1 cellular context compared by ENCODE assay signal in the genomic region with DNA sequence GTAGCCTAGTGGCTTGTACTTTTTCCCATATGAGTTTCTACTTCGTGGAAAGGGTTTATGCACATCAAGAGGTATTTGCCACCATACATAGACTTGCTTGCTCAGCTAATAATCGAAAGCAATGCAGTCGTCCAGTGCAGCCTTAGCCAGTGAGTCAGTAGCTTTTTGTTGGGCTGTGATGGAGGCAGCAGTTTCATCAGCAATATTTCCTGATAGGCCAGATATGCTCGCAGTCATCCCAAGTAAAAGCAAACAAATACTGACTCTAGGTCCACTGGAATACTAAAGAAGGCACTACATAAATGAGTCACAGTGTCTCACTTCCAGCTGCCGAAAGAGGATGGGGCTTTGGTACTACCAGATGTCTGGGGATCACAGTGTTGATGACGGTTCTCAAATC.
TF ChIP-seq lines count a peak whose summit lies in the region.

No MANE protein-coding gene starts in this region.

TF ChIP-seq in SK-N-SH, 30 proteins besides CTCF, POLR2A, EP300 and RAD21 (continued from another document):
- TF ChIP-seq, protein P1, sequence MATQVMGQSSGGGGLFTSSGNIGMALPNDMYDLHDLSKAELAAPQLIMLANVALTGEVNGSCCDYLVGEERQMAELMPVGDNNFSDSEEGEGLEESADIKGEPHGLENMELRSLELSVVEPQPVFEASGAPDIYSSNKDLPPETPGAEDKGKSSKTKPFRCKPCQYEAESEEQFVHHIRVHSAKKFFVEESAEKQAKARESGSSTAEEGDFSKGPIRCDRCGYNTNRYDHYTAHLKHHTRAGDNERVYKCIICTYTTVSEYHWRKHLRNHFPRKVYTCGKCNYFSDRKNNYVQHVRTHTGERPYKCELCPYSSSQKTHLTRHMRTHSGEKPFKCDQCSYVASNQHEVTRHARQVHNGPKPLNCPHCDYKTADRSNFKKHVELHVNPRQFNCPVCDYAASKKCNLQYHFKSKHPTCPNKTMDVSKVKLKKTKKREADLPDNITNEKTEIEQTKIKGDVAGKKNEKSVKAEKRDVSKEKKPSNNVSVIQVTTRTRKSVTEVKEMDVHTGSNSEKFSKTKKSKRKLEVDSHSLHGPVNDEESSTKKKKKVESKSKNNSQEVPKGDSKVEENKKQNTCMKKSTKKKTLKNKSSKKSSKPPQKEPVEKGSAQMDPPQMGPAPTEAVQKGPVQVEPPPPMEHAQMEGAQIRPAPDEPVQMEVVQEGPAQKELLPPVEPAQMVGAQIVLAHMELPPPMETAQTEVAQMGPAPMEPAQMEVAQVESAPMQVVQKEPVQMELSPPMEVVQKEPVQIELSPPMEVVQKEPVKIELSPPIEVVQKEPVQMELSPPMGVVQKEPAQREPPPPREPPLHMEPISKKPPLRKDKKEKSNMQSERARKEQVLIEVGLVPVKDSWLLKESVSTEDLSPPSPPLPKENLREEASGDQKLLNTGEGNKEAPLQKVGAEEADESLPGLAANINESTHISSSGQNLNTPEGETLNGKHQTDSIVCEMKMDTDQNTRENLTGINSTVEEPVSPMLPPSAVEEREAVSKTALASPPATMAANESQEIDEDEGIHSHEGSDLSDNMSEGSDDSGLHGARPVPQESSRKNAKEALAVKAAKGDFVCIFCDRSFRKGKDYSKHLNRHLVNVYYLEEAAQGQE (IDR thresholded peaks at IDR 0.05; ENCODE audit: low read depth, low read length): no peak
- TF ChIP-seq FOSL2 (IDR thresholded peaks at IDR 0.05; ENCODE audit: borderline replicate concordance, low read depth) (no peak), GABPA (IDR thresholded peaks at IDR 0.05; ENCODE audit: low read depth) (no peak), FOXJ3 (CRISPR knock-in tag; IDR thresholded peaks at IDR 0.05) (no peak), POLR2AphosphoS5 (IDR thresholded peaks at IDR 0.05; ENCODE audit: low read depth, low read length) (no peak), NRF1 (IDR thresholded peaks at IDR 0.05; ENCODE audit: low read depth, low read length) (no peak), YY1 (IDR thresholded peaks at IDR 0.05; ENCODE audit: low read depth) (no peak), RFX5 (IDR thresholded peaks at IDR 0.05; ENCODE audit: low read length) (no peak), SMC3 (IDR thresholded peaks at IDR 0.05; ENCODE audit: low read depth, low read length) (no peak)
- TF ChIP-seq, protein P2, sequence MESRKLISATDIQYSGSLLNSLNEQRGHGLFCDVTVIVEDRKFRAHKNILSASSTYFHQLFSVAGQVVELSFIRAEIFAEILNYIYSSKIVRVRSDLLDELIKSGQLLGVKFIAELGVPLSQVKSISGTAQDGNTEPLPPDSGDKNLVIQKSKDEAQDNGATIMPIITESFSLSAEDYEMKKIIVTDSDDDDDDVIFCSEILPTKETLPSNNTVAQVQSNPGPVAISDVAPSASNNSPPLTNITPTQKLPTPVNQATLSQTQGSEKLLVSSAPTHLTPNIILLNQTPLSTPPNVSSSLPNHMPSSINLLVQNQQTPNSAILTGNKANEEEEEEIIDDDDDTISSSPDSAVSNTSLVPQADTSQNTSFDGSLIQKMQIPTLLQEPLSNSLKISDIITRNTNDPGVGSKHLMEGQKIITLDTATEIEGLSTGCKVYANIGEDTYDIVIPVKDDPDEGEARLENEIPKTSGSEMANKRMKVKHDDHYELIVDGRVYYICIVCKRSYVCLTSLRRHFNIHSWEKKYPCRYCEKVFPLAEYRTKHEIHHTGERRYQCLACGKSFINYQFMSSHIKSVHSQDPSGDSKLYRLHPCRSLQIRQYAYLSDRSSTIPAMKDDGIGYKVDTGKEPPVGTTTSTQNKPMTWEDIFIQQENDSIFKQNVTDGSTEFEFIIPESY (IDR thresholded peaks at IDR 0.05; ENCODE audit: borderline replicate concordance, low read depth): no peak
- TF ChIP-seq, protein P3, sequence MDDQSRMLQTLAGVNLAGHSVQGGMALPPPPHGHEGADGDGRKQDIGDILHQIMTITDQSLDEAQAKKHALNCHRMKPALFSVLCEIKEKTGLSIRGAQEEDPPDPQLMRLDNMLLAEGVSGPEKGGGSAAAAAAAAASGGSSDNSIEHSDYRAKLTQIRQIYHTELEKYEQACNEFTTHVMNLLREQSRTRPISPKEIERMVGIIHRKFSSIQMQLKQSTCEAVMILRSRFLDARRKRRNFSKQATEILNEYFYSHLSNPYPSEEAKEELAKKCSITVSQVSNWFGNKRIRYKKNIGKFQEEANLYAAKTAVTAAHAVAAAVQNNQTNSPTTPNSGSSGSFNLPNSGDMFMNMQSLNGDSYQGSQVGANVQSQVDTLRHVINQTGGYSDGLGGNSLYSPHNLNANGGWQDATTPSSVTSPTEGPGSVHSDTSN (IDR thresholded peaks at IDR 0.05): no peak
